In genomic region chr5:155034145-155034744, GRCh38 we compare ENCODE assay signal across 10 cellular contexts. TPM values are rescaled to one million over a fixed set of nuclear protein-coding genes. Genes with fewer than 3 reads are reported as not detected.
"Had no signal": no experiment of that assay in that cellular context is flagged by ENCODE, and none has a peak within 500 bp of the region (broad histone marks: within the 10 kb centered on the region; RNA-seq: fewer than 3 reads in every experiment).

No MANE protein-coding gene starts in this region.

RNA-seq across cellular contexts. Expression of gene KIF4B, which starts 20.7 kb away (rescaled TPM):
- total RNA-seq: natural killer cell, osteoblast, progenitor cell of endocrine pancreas, right atrium auricular region, sciatic nerve, thoracic aorta, thyroid gland, tibial nerve, ureter, vagina had no signal
